ENCODE assay signal across 8 cellular contexts in the genomic region with DNA sequence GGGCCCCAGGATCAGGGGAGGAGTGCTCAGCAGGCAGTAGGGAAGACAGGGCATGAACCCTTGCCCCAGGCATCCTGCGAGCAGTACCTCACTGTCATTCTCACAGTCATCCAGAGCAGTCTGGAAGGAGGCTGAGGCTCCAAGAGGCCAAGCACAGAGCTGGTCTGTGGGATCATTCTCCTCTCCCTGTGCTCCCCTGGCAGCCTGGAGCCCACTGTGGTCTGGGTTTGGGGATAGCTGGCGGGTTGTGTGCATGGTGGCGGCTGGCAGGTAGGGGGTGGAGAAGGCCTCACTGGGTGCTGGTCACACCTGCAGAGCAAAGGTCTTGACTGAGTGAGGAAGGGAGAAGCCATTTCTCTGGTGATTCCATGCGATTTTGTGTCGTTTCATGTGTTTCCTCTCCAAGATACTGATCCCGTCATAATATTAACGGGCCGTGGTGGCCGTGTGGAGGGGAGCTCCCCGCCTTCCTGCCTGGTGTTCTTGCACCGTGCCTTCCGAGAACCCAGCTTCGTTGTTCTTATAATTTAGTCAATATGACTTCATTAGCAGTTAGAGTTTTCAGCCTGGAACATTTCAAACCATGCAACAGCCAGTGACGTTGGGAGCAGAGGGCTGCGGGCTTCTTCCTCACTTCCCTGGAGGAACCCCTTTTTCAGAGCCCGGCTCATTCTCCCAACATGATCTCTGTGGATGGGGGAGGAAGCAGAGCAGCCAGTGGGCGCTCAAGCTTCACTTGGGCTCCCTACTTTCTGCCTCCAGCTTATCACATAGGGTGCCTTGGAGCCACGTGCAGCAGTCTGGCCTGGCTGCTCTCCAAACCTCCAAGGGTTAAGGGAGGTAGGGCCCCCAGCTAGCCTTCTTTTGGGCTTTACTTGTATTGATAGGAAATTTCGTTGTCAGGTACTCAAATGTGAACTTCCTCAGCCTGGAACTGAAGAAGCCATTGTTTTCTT. TPM values are rescaled to one million over a fixed set of nuclear protein-coding genes. Genes with fewer than 3 reads are reported as not detected.
A peak's percentile ranks its signal among the peaks of the same experiment; 100 is the strongest.
DNase-seq lines count a peak whose midpoint lies in the region; ATAC-seq and TF ChIP-seq lines count a peak whose summit lies in the region.
"Had no signal": no experiment of that assay in that cellular context is flagged by ENCODE, and none has a peak within 500 bp of the region (broad histone marks: within the 10 kb centered on the region; RNA-seq: fewer than 3 reads in every experiment).

No MANE protein-coding gene starts in this region.

- no peak overlapping the region for H3K4me3 Mint-ChIP-seq in CD8-positive, alpha-beta T cell
- H3K4me3 Mint-ChIP-seq in central memory CD8-positive, alpha-beta T cell = no peak overlapping the region
- H3K4me3 Mint-ChIP-seq in nephron progenitor cell = peak overlapping the region; percentile 47

- no peaks in the 10 kb centered on the region for H3K27me3 ChIP-seq in CD8-positive, alpha-beta T cell (ENCODE audit: insufficient read depth, low read length)
- no peaks in the 10 kb centered on the region for H3K27me3 ChIP-seq in HUES6 (ENCODE audit: control insufficient read depth, insufficient read depth, low read length)

- no peak for DNase-seq in CD8-positive, alpha-beta T cell
- no peak for DNase-seq in central memory CD8-positive, alpha-beta T cell (ENCODE audit: low spot score in 2 of 2)
- no peak for DNase-seq in nephron progenitor cell
- DNase-seq in NCI-H69 (lab: John Stamatoyannopoulos, UW) = no peak
- DNase-seq in DMS153 (lab: John Stamatoyannopoulos, UW) = no peak
- DNase-seq in mucosa of descending colon = no peak
- DNase-seq: PC-3 had no signal

- no peak for ATAC-seq in CD8-positive, alpha-beta T cell
- no peak for ATAC-seq in central memory CD8-positive, alpha-beta T cell (replicated peaks; ENCODE audit: extremely low read depth, poor library complexity, severe bottlenecking)
- ATAC-seq in mucosa of descending colon = no peak
- ATAC-seq: PC-3 had no signal

- no peaks in the 10 kb centered on the region for H3K9me3 ChIP-seq in CD8-positive, alpha-beta T cell (ENCODE audit: low read length)
- H3K9me3 ChIP-seq in HUES6 (ENCODE audit: control insufficient read depth, insufficient read depth, low read depth, low read length) (peaks cover 3% of the 10 kb centered on the region; the same call in 1 of the 2 replicates), mucosa of descending colon (no peaks in the 10 kb centered on the region)

- intact Hi-C loops in CD8-positive, alpha-beta T cell (cut with DNase I, micrococcal nuclease) = no loop called here
- intact Hi-C loops in mucosa of descending colon (cut with DNase I, micrococcal nuclease) = no loop called here

- peaks cover 45% of the 10 kb centered on the region for H3K36me3 Mint-ChIP-seq in CD8-positive, alpha-beta T cell
- H3K36me3 Mint-ChIP-seq in central memory CD8-positive, alpha-beta T cell (ENCODE audit: insufficient read depth) = peaks cover 6% of the 10 kb centered on the region
- H3K36me3 Mint-ChIP-seq in nephron progenitor cell (ENCODE audit: low read depth) = peaks cover 29% of the 10 kb centered on the region

- peaks cover 44% of the 10 kb centered on the region for H3K4me1 Mint-ChIP-seq in CD8-positive, alpha-beta T cell (ENCODE audit: low read depth)
- peaks cover 40% of the 10 kb centered on the region for H3K4me1 Mint-ChIP-seq in central memory CD8-positive, alpha-beta T cell
- peaks cover 62% of the 10 kb centered on the region for H3K4me1 Mint-ChIP-seq in nephron progenitor cell

- no peaks in the 10 kb centered on the region for H3K36me3 ChIP-seq in CD8-positive, alpha-beta T cell (ENCODE audit: insufficient read depth, low read length)
- H3K36me3 ChIP-seq in HUES6 (ENCODE audit: control insufficient read depth, insufficient read depth, low read length) (peaks cover 32% of the 10 kb centered on the region), mucosa of descending colon (ENCODE audit: low read depth) (no peaks in the 10 kb centered on the region)

- CTCF ChIA-PET in CD8-positive, alpha-beta T cell (lab: Charles Lee) = interaction anchor here (1.5 kb wide), 1 partner anchor 31 kb away, joined by 5 read pairs; no protein-coding TSS in a partner anchor

- no peak for TF ChIP-seq CTCF in CD8-positive, alpha-beta T cell (IDR thresholded peaks at IDR 0.05)
- no peak for TF ChIP-seq CTCF in nephron progenitor cell (IDR thresholded peaks at IDR 0.05)
- no peak for TF ChIP-seq CTCF in mucosa of descending colon (IDR thresholded peaks at IDR 0.05)

- H3K27ac ChIP-seq in CD8-positive, alpha-beta T cell (ENCODE audit: low read depth, low read length) = no peak overlapping the region
- H3K27ac ChIP-seq in HUES6 (ENCODE audit: low read depth, low read length) = 0 out of 2 replicates have a peak overlapping the region, but pooled peaks have one; percentile 25

- H3K9me3 Mint-ChIP-seq in CD8-positive, alpha-beta T cell = no peaks in the 10 kb centered on the region
- no peaks in the 10 kb centered on the region for H3K9me3 Mint-ChIP-seq in central memory CD8-positive, alpha-beta T cell
- H3K9me3 Mint-ChIP-seq in nephron progenitor cell = no peaks in the 10 kb centered on the region

- H3K9ac ChIP-seq in HUES6 (ENCODE audit: low read length) = no peak overlapping the region

- peak overlapping the region; percentile 79 for H3K27ac Mint-ChIP-seq in CD8-positive, alpha-beta T cell
- peak overlapping the region; percentile 65 for H3K27ac Mint-ChIP-seq in central memory CD8-positive, alpha-beta T cell (ENCODE audit: low read depth)
- H3K27ac Mint-ChIP-seq in nephron progenitor cell = peak overlapping the region; percentile 90

- POLR2A ChIA-PET in CD8-positive, alpha-beta T cell (lab: Charles Lee) = interaction anchor here (1.0 kb wide), 1 partner anchor 17 kb away, joined by 3 read pairs; no protein-coding TSS in a partner anchor

- no peak overlapping the region for H3K4me3 ChIP-seq in CD8-positive, alpha-beta T cell (ENCODE audit: low read depth, low read length)
- no peak overlapping the region for H3K4me3 ChIP-seq in HUES6 (ENCODE audit: low read depth, low read length)
- H3K4me3 ChIP-seq in mucosa of descending colon = no peak overlapping the region

- no peaks in the 10 kb centered on the region for H3K27me3 Mint-ChIP-seq in CD8-positive, alpha-beta T cell (ENCODE audit: low read depth)
- H3K27me3 Mint-ChIP-seq in central memory CD8-positive, alpha-beta T cell = no peaks in the 10 kb centered on the region
- H3K27me3 Mint-ChIP-seq in nephron progenitor cell (ENCODE audit: low read depth, poor library complexity) = no peaks in the 10 kb centered on the region

- H3K4me1 ChIP-seq in CD8-positive, alpha-beta T cell (ENCODE audit: insufficient read depth, low read length) = peaks cover 38% of the 10 kb centered on the region
- H3K4me1 ChIP-seq in HUES6 (ENCODE audit: control insufficient read depth, insufficient read depth, low read length) = peaks cover 10% of the 10 kb centered on the region; the same call in 1 of the 2 replicates
- peaks cover 19% of the 10 kb centered on the region for H3K4me1 ChIP-seq in mucosa of descending colon (ENCODE audit: low read depth)

RNA-seq across cellular contexts. Expression of a gene that starts 20.8 kb away (rescaled TPM):
- total RNA-seq in CD8-positive, alpha-beta T cell = 10 to 100 TPM; 15.9 to 17.2 TPM
- total RNA-seq in mucosa of descending colon = 1 to 10 TPM; 2.1 to 4.0 (median 3.6) TPM
